In the genomic region with DNA sequence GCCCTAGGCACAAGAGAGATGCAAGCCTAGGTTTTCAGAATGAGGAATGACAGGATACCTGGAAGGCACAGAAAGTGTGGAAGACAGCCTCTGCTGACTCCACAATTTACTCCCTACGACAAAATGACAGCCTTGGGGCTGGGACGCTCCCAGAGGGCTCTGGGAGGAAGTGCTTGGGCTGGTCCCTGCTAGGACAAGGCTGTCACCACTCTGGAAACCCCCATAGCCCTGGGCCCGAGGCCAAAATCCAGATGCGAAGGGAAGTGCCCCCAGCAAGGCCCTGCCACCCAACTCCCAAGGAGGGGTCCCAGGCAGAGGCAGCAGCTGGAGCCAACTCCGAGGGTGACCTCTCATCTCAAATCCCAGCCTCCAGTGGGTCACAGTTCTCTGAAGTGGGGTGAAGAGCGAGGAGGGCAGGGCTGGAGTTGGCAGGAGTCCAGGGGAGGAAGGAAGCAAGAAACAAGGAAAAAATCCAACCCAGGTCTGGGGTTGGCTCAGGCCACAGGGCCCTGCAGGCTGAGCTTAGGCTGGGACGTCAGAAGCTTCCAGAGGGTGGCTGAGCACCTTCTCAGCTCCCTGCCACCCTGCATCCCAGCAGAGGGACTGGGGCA, we compare ENCODE assay signal across 1 cellular context.
TF ChIP-seq lines count a peak whose summit lies in the region.

No MANE protein-coding gene starts in this region.

TF ChIP-seq in K562, 482 proteins besides CTCF, POLR2A, EP300 and RAD21 (continued from another document):
- TF ChIP-seq, protein P1, sequence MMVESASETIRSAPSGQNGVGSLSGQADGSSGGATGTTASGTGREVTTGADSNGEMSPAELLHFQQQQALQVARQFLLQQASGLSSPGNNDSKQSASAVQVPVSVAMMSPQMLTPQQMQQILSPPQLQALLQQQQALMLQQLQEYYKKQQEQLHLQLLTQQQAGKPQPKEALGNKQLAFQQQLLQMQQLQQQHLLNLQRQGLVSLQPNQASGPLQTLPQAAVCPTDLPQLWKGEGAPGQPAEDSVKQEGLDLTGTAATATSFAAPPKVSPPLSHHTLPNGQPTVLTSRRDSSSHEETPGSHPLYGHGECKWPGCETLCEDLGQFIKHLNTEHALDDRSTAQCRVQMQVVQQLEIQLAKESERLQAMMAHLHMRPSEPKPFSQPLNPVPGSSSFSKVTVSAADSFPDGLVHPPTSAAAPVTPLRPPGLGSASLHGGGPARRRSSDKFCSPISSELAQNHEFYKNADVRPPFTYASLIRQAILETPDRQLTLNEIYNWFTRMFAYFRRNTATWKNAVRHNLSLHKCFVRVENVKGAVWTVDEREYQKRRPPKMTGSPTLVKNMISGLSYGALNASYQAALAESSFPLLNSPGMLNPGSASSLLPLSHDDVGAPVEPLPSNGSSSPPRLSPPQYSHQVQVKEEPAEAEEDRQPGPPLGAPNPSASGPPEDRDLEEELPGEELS (CRISPR knock-in tag; IDR thresholded peaks at IDR 0.05; ENCODE audit: borderline replicate concordance): no peak
